In the genomic region with DNA sequence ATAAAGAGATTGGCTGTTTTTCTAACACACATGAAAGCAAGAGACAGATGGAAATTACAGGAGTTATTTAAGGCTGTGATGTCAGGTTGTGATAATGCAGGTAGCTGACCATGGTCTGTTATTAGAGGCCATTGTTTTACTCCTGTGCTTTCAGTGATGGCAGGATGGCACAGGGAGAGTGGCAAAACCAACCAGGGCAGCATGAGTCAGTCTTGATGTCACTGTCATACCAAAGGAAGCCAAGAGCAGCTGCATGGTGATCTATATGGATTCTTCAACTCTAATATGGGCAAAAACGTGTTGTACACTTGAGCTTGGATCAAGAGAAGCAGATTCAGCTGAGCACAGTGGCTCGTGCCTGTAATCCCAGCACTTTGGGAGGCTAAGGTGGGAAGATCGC, we compare ENCODE assay signal across 1 cellular context.
TF ChIP-seq lines count a peak whose summit lies in the region.

No MANE protein-coding gene starts in this region.

TF ChIP-seq in A549, 52 proteins besides CTCF, POLR2A, EP300 and RAD21 (continued from another document):
- TF ChIP-seq, protein P1, sequence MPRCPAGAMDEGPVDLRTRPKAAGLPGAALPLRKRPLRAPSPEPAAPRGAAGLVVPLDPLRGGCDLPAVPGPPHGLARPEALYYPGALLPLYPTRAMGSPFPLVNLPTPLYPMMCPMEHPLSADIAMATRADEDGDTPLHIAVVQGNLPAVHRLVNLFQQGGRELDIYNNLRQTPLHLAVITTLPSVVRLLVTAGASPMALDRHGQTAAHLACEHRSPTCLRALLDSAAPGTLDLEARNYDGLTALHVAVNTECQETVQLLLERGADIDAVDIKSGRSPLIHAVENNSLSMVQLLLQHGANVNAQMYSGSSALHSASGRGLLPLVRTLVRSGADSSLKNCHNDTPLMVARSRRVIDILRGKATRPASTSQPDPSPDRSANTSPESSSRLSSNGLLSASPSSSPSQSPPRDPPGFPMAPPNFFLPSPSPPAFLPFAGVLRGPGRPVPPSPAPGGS (IDR thresholded peaks at IDR 0.05): no peak
- no peak for TF ChIP-seq ESRRA (IDR thresholded peaks at IDR 0.05; ENCODE audit: borderline replicate concordance, low read length)
- TF ChIP-seq POLR2AphosphoS2 (conservative IDR thresholded peaks at IDR 0.05; ENCODE audit: low read length): no peak
- TF ChIP-seq CHD2 (IDR thresholded peaks at IDR 0.05; ENCODE audit: low read length, partially characterized antibody): no peak
- no peak for TF ChIP-seq SREBF2 (IDR thresholded peaks at IDR 0.05)
- no peak for TF ChIP-seq JUN (IDR thresholded peaks at IDR 0.05)
- no peak for TF ChIP-seq EHF (CRISPR knock-in tag; IDR thresholded peaks at IDR 0.05)
- no peak for TF ChIP-seq HOXA7 (CRISPR knock-in tag; IDR thresholded peaks at IDR 0.05)
TF ChIP-seq in A549: peak in this region for 0.
